29 cellular contexts compared by ENCODE assay signal in genomic region chr5:33662721-33663435, GRCh38.
DNase-seq lines count a peak whose midpoint lies in the region; ATAC-seq and TF ChIP-seq lines count a peak whose summit lies in the region.
"Had no signal": no experiment of that assay in that cellular context is flagged by ENCODE, and none has a peak within 500 bp of the region (broad histone marks: within the 10 kb centered on the region; RNA-seq: fewer than 3 reads in every experiment).

No MANE protein-coding gene starts in this region.

- TF ChIP-seq CTCF in SK-N-SH (IDR thresholded peaks at IDR 0.05) = no peak
- no peak for TF ChIP-seq CTCF in tibial artery (IDR thresholded peaks at IDR 0.05)

- no peaks in the 10 kb centered on the region for H3K9me3 Mint-ChIP-seq in activated naive CD4-positive, alpha-beta T cell treated with anti-CD3 and anti-CD28 coated beads for 36 hours
- H3K9me3 Mint-ChIP-seq: activated naive CD4-positive, alpha-beta T cell treated with anti-CD3 and anti-CD28 coated beads, Interleukin-2, amount 50 U/mL, for 24 hours; IgD-negative memory B cell; mesothelial cell of epicardium; WTC11 had no signal

- no peaks in the 10 kb centered on the region for H3K27me3 Mint-ChIP-seq in activated naive CD4-positive, alpha-beta T cell treated with anti-CD3 and anti-CD28 coated beads for 36 hours (ENCODE audit: low read depth)

- CTCF ChIA-PET in SK-N-SH (lab: Yijun Ruan, JAX) = no interaction called here
- CTCF ChIA-PET in activated naive CD4-positive, alpha-beta T cell treated with anti-CD3 and anti-CD28 coated beads for 36 hours (lab: Charles Lee) = no interaction called here

- H3K36me3 ChIP-seq in SK-N-SH (replicated peaks in 1 of 2; ENCODE audit: control insufficient read depth in 1 of 2, insufficient read depth in 2 of 2, low read length in 1 of 2) = no peaks in the 10 kb centered on the region
- H3K36me3 ChIP-seq in tibial artery = peaks cover 0 to 23% (median 4%) of the 10 kb centered on the region in 3 donors
- H3K36me3 ChIP-seq: BE2C, ovary had no signal

- POLR2A ChIA-PET in SK-N-SH (lab: Yijun Ruan, JAX) = no interaction called here

- no peak overlapping the region for H3K4me2 ChIP-seq in SK-N-SH

- no peak overlapping the region for H3K9ac ChIP-seq in SK-N-SH

- no peaks in the 10 kb centered on the region for H3K9me2 ChIP-seq in SK-N-SH

- no peak for ATAC-seq in SK-N-SH treated with all-trans-retinoic acid at 6 μM for 48 hours
- ATAC-seq: activated CD8-positive, alpha-beta memory T cell treated with anti-CD3 and anti-CD28 coated beads, Interleukin-2, amount 10 ng/mL, durations not matched to agents 7 days and 5 days; foreskin keratinocyte; left ventricle myocardium superior; natural killer cell; WTC11 had no signal

- H3K27me3 ChIP-seq in SK-N-SH (ENCODE audit: insufficient read depth) (no peaks in the 10 kb centered on the region), tibial artery (no peaks in the 10 kb centered on the region)
- H3K27me3 ChIP-seq: BE2C, foreskin keratinocyte, ovary had no signal

- no peaks in the 10 kb centered on the region for H4K20me1 ChIP-seq in SK-N-SH (ENCODE audit: insufficient read depth)

- no peak overlapping the region for H3K4me3 Mint-ChIP-seq in activated naive CD4-positive, alpha-beta T cell treated with anti-CD3 and anti-CD28 coated beads for 36 hours
- H3K4me3 Mint-ChIP-seq: activated CD8-positive, alpha-beta memory T cell treated with anti-CD3 and anti-CD28 coated beads, Interleukin-2, amount 10 ng/mL, durations not matched to agents 7 days and 5 days; activated naive CD4-positive, alpha-beta T cell treated with anti-CD3 and anti-CD28 coated beads, Interleukin-2, amount 50 U/mL, for 24 hours; IgD-negative memory B cell; mesothelial cell of epicardium; natural killer cell; WTC11 had no signal

- H3K4me1 Mint-ChIP-seq in activated naive CD4-positive, alpha-beta T cell treated with anti-CD3 and anti-CD28 coated beads for 36 hours (ENCODE audit: low read depth) = no peaks in the 10 kb centered on the region
- H3K4me1 Mint-ChIP-seq: activated CD8-positive, alpha-beta memory T cell treated with anti-CD3 and anti-CD28 coated beads, Interleukin-2, amount 10 ng/mL, durations not matched to agents 7 days and 5 days; activated naive CD4-positive, alpha-beta T cell treated with anti-CD3 and anti-CD28 coated beads, Interleukin-2, amount 50 U/mL, for 24 hours; IgD-negative memory B cell; natural killer cell had no signal

- intact Hi-C loops in tibial artery (cut with DNase I; ENCODE audit: low total_unique reads) = no loop called here
- intact Hi-C loops in activated naive CD4-positive, alpha-beta T cell treated with anti-CD3 and anti-CD28 coated beads for 36 hours (cut with micrococcal nuclease) = no loop called here

- H3K9me3 ChIP-seq in SK-N-SH (no peaks in the 10 kb centered on the region), tibial artery (no peaks in the 10 kb centered on the region)
- H3K9me3 ChIP-seq: BE2C, ovary had no signal

- H3F3A ChIP-seq in SK-N-SH (replicated peaks; ENCODE audit: insufficient read depth) = no peaks in the 10 kb centered on the region

- DNase-seq in SK-N-SH = no peak
- peak; percentile 80 for DNase-seq in NCI-H226
- DNase-seq in fibroblast of peridontal ligament (ENCODE audit: extremely low read depth) = peak; percentile 53
- no peak for DNase-seq in HuH-7 (ENCODE audit: low spot score)
- DNase-seq in tibial artery = no peak
- DNase-seq in NCI-H2196 treated with DMSO at 0.1 percent for 48 hours (lab: John Stamatoyannopoulos, UW; ENCODE audit: unreplicated experiment) = no peak
- no peak for DNase-seq in activated naive CD4-positive, alpha-beta T cell treated with anti-CD3 and anti-CD28 coated beads for 36 hours
- DNase-seq: activated CD4-positive, alpha-beta T cell treated with anti-CD3 and anti-CD28 coated beads, Interleukin-2, amount 50 U/mL, for 1 hour; activated CD8-positive, alpha-beta memory T cell treated with anti-CD3 and anti-CD28 coated beads, Interleukin-2, amount 10 ng/mL, durations not matched to agents 7 days and 5 days; aorta; BE2C; DMS53; left ventricle myocardium superior; MM.1S; natural killer cell; NCI-H1417; NCI-H2081; NCI-H446 treated with DMSO at 0.1 percent for 48 hours; OCI-M1; ovary; stimulated activated naive CD4-positive, alpha-beta T cell treated with Interleukin-2 at 50 U/mL for 16 hours; T1000 had no signal

- H3K36me3 Mint-ChIP-seq in activated naive CD4-positive, alpha-beta T cell treated with anti-CD3 and anti-CD28 coated beads for 36 hours (ENCODE audit: low read depth) = no peaks in the 10 kb centered on the region
- H3K36me3 Mint-ChIP-seq: activated CD8-positive, alpha-beta memory T cell treated with anti-CD3 and anti-CD28 coated beads, Interleukin-2, amount 10 ng/mL, durations not matched to agents 7 days and 5 days; activated naive CD4-positive, alpha-beta T cell treated with anti-CD3 and anti-CD28 coated beads, Interleukin-2, amount 50 U/mL, for 24 hours; IgD-negative memory B cell; mesothelial cell of epicardium; natural killer cell; WTC11 had no signal

- H3K27ac Mint-ChIP-seq in activated naive CD4-positive, alpha-beta T cell treated with anti-CD3 and anti-CD28 coated beads for 36 hours = no peak overlapping the region
- H3K27ac Mint-ChIP-seq: activated CD8-positive, alpha-beta memory T cell treated with anti-CD3 and anti-CD28 coated beads, Interleukin-2, amount 10 ng/mL, durations not matched to agents 7 days and 5 days; activated naive CD4-positive, alpha-beta T cell treated with anti-CD3 and anti-CD28 coated beads, Interleukin-2, amount 50 U/mL, for 24 hours; IgD-negative memory B cell; mesothelial cell of epicardium; natural killer cell; WTC11 had no signal

- H3K27ac ChIP-seq in SK-N-SH (ENCODE audit: low read depth in 2 of 2, low read length in 1 of 2) (no peak overlapping the region), tibial artery (no peak overlapping the region)
- H3K27ac ChIP-seq: 22Rv1, foreskin keratinocyte, ovary had no signal

- 26% methylated on average over 8 of the region's 8 CpGs for WGBS in SK-N-SH (ENCODE audit: low lambda C conversion rate)

- H3K4me1 ChIP-seq in SK-N-SH (ENCODE audit: control insufficient read depth in 1 of 2, insufficient read depth in 2 of 2, low read depth in 1 of 2, low read length in 1 of 2) = no peaks in the 10 kb centered on the region
- no peaks in the 10 kb centered on the region for H3K4me1 ChIP-seq in tibial artery
- H3K4me1 ChIP-seq: BE2C, foreskin keratinocyte had no signal

- peak overlapping the region; percentile 12; the same call in 1 of the 2 replicates for H2AFZ ChIP-seq in SK-N-SH (ENCODE audit: low read depth)

- no peaks in the 10 kb centered on the region for H3K79me2 ChIP-seq in SK-N-SH (ENCODE audit: insufficient read depth)

- no peak for TF ChIP-seq EP300 in SK-N-SH (IDR thresholded peaks at IDR 0.05; ENCODE audit: borderline replicate concordance in 1 of 2, low read depth in 1 of 2, low read length in 1 of 2)

- H3K4me3 ChIP-seq in SK-N-SH (ENCODE audit: low read depth in 2 of 2, low read length in 1 of 2) (no peak overlapping the region), tibial artery (no peak overlapping the region)
- H3K4me3 ChIP-seq: ovary had no signal

- TF ChIP-seq RAD21 in SK-N-SH (IDR thresholded peaks at IDR 0.05; ENCODE audit: low read length) = no peak

TF ChIP-seq in SK-N-SH, 30 proteins besides CTCF, POLR2A, EP300 and RAD21 (continues in another document):
- TF ChIP-seq, protein P1, sequence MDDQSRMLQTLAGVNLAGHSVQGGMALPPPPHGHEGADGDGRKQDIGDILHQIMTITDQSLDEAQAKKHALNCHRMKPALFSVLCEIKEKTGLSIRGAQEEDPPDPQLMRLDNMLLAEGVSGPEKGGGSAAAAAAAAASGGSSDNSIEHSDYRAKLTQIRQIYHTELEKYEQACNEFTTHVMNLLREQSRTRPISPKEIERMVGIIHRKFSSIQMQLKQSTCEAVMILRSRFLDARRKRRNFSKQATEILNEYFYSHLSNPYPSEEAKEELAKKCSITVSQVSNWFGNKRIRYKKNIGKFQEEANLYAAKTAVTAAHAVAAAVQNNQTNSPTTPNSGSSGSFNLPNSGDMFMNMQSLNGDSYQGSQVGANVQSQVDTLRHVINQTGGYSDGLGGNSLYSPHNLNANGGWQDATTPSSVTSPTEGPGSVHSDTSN (IDR thresholded peaks at IDR 0.05) = no peak
- TF ChIP-seq NRF1 (IDR thresholded peaks at IDR 0.05; ENCODE audit: low read depth, low read length) (no peak), CHD2 (IDR thresholded peaks at IDR 0.05; ENCODE audit: low read length, partially characterized antibody) (no peak)
- TF ChIP-seq, protein P2, sequence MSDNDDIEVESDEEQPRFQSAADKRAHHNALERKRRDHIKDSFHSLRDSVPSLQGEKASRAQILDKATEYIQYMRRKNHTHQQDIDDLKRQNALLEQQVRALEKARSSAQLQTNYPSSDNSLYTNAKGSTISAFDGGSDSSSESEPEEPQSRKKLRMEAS (IDR thresholded peaks at IDR 0.05; ENCODE audit: low read depth) = no peak

TF ChIP-seq in SK-N-SH treated with all-trans-retinoic acid at 6 μM for 48 hours, 23 proteins besides CTCF, POLR2A, EP300 and RAD21 (continues in another document):
- TF ChIP-seq GLIS3 (CRISPR knock-in tag; IDR thresholded peaks at IDR 0.05) = no peak
- no peak for TF ChIP-seq ZC3H10 (CRISPR knock-in tag; IDR thresholded peaks at IDR 0.05)
- TF ChIP-seq ISL1 (CRISPR knock-in tag; IDR thresholded peaks at IDR 0.05) = no peak
- no peak for TF ChIP-seq ZNF70 (CRISPR knock-in tag; IDR thresholded peaks at IDR 0.05)
- no peak for TF ChIP-seq BACH2 (CRISPR knock-in tag; IDR thresholded peaks at IDR 0.05; ENCODE audit: borderline replicate concordance)
- no peak for TF ChIP-seq ZFP3 (CRISPR knock-in tag; IDR thresholded peaks at IDR 0.05)

Comparison
In these comparisons a context has a peak if more than half of its experiments do, and no peak if none do; other contexts are left out.
1. DNase-seq: peak in NCI-H226 (single experiment) and fibroblast of peridontal ligament (single experiment); none in SK-N-SH (single experiment), HuH-7 (single experiment), tibial artery (0 of 2), NCI-H2196 treated with DMSO at 0.1 percent for 48 hours (single experiment) and activated naive CD4-positive, alpha-beta T cell treated with anti-CD3 and anti-CD28 coated beads for 36 hours (single experiment).